In genomic region chr12:111386891-111387290, GRCh38 we compare ENCODE assay signal across 17 cellular contexts.
"Had no signal": no experiment of that assay in that cellular context is flagged by ENCODE, and none has a peak within 500 bp of the region (broad histone marks: within the 10 kb centered on the region; RNA-seq: fewer than 3 reads in every experiment).

No MANE protein-coding gene starts in this region.

- ATAC-seq: activated T-helper 17 cell treated with anti-CD3 and anti-CD28 coated beads, Interleukin-2, amount 50 U/mL, for 72 hours; left lobe of liver; T-cell had no signal

- H3K4me3 ChIP-seq: cardiac muscle cell, coronary artery had no signal

- FAIRE-seq: astrocyte had no signal

- H3K27ac ChIP-seq: cardiac muscle cell, coronary artery had no signal

- H3K36me3 ChIP-seq: cardiac muscle cell had no signal

- H3K36me3 Mint-ChIP-seq: immature natural killer cell, T-cell had no signal

- H3K27me3 Mint-ChIP-seq: activated T-helper 17 cell treated with anti-CD3 and anti-CD28 coated beads, Interleukin-2, amount 50 U/mL, for 72 hours; T-cell had no signal

- H3K4me1 Mint-ChIP-seq: activated CD4-positive, alpha-beta T cell treated with anti-CD3 and anti-CD28 coated beads, Interleukin-2, amount 10 ng/mL, durations not matched to agents 24 days and 14 days; activated T-helper 17 cell treated with anti-CD3 and anti-CD28 coated beads, Interleukin-2, amount 50 U/mL, for 72 hours; endodermal cell had no signal

- H3K4me3 Mint-ChIP-seq: activated CD4-positive, alpha-beta T cell treated with anti-CD3 and anti-CD28 coated beads, Interleukin-2, amount 10 ng/mL, durations not matched to agents 24 days and 14 days; activated naive CD4-positive, alpha-beta T cell treated with anti-CD3 and anti-CD28 coated beads for 36 hours; activated T-helper 17 cell treated with anti-CD3 and anti-CD28 coated beads, Interleukin-2, amount 50 U/mL, for 72 hours; endodermal cell; immature natural killer cell; nephron progenitor cell; T-cell had no signal

- H3K9me3 Mint-ChIP-seq: activated CD4-positive, alpha-beta T cell treated with anti-CD3 and anti-CD28 coated beads, Interleukin-2, amount 10 ng/mL, durations not matched to agents 24 days and 14 days; activated naive CD4-positive, alpha-beta T cell treated with anti-CD3 and anti-CD28 coated beads for 36 hours; activated T-helper 17 cell treated with anti-CD3 and anti-CD28 coated beads, Interleukin-2, amount 50 U/mL, for 72 hours; endodermal cell; immature natural killer cell; nephron progenitor cell; T-cell had no signal

- DNase-seq: activated CD4-positive, alpha-beta T cell treated with anti-CD3 and anti-CD28 coated beads, Interleukin-2, amount 10 ng/mL, durations not matched to agents 24 days and 14 days; activated CD8-positive, alpha-beta memory T cell treated with anti-CD3 and anti-CD28 coated beads for 24 hours; activated naive CD4-positive, alpha-beta T cell treated with anti-CD3 and anti-CD28 coated beads for 36 hours; activated T-cell treated with anti-CD3 and anti-CD28 coated beads for 4 hours; endodermal cell; immature natural killer cell; mesendoderm; nephron progenitor cell; stimulated activated CD4-positive, alpha-beta T cell treated with anti-CD3 and anti-CD28 coated beads, Interleukin-2, amount 100 ng/mL, for 48 hours; stimulated activated naive CD4-positive, alpha-beta T cell treated with Interleukin-2 at 50 U/mL for 16 hours; T-cell; trophoblast cell had no signal

- H3K27me3 ChIP-seq: cardiac muscle cell had no signal

- H3K27ac Mint-ChIP-seq: activated CD4-positive, alpha-beta T cell treated with anti-CD3 and anti-CD28 coated beads, Interleukin-2, amount 10 ng/mL, durations not matched to agents 24 days and 14 days; activated naive CD4-positive, alpha-beta T cell treated with anti-CD3 and anti-CD28 coated beads for 36 hours; activated T-helper 17 cell treated with anti-CD3 and anti-CD28 coated beads, Interleukin-2, amount 50 U/mL, for 72 hours; endodermal cell; immature natural killer cell; T-cell had no signal
